In the genomic region with DNA sequence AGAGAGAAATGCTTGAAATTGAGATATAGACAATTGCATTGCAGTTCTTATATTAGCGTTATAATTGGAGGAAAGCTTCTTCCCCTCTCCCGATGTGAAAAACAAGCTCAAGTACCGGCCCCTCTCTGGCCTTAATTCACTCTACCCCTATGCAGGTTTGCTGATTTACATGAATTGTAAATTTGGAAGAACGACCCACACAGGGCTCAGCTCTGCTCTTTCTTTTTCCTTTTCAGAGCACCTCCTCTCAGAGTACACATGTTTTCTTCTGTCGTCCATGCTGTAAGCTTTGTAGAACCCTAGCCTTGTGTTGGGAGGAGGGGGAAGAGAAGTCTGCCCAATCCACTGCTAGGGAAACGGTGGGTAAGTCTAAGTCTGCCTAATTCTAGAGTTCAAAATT, we compare ENCODE assay signal across 23 cellular contexts.
"Had no signal": no experiment of that assay in that cellular context is flagged by ENCODE, and none has a peak within 500 bp of the region (broad histone marks: within the 10 kb centered on the region; RNA-seq: fewer than 3 reads in every experiment).

No MANE protein-coding gene starts in this region.

- H3K4me1 Mint-ChIP-seq: naive B cell had no signal

- H3K27me3 ChIP-seq: colonic mucosa, esophagus muscularis mucosa, foreskin keratinocyte, gastroesophageal sphincter, hepatocyte, left lung had no signal

- ATAC-seq: effector memory CD8-positive, alpha-beta T cell; foreskin keratinocyte; gastroesophageal sphincter; heart left ventricle; left cardiac atrium; left lung; left ventricle myocardium superior; lower lobe of right lung; mucosa of descending colon had no signal

- H3K27ac Mint-ChIP-seq: dendritic cell treated with granulocyte-macrophage colony-stimulating factor and Interleukin-4, amounts not matched to agents 40 ng/mL and 50 ng/mL, for 4 days; effector memory CD8-positive, alpha-beta T cell; mesothelial cell of epicardium; naive B cell had no signal

- H3K4me3 ChIP-seq: colonic mucosa, esophagus muscularis mucosa, gastroesophageal sphincter, heart left ventricle, hepatocyte, left lung, lower lobe of right lung, mucosa of descending colon had no signal

- H3K27ac ChIP-seq: colonic mucosa, esophagus muscularis mucosa, foreskin keratinocyte, gastroesophageal sphincter, heart left ventricle, hepatocyte, left lung, lower lobe of right lung had no signal

- H3K79me2 ChIP-seq: hepatocyte had no signal

- H3K36me3 ChIP-seq: colonic mucosa, esophagus muscularis mucosa, gastroesophageal sphincter, heart left ventricle, left lung, lower lobe of right lung had no signal

- DNase-seq: colonic mucosa; cortex of kidney; effector CD8-positive, alpha-beta T cell; effector memory CD8-positive, alpha-beta T cell; foreskin keratinocyte; heart left ventricle; hypothalamus; left cardiac atrium; left lung; left ventricle myocardium superior; lower lobe of right lung; mesenchymal stem cell; mucosa of descending colon; naive B cell had no signal

- H3K36me3 Mint-ChIP-seq: mesothelial cell of epicardium, naive B cell had no signal

- H3K4me1 ChIP-seq: colonic mucosa, foreskin keratinocyte, heart left ventricle, left lung, lower lobe of right lung had no signal

- H3K9me3 Mint-ChIP-seq: mesothelial cell of epicardium had no signal

- H3K4me2 ChIP-seq: hepatocyte had no signal

- H3K4me3 Mint-ChIP-seq: dendritic cell treated with granulocyte-macrophage colony-stimulating factor and Interleukin-4, amounts not matched to agents 40 ng/mL and 50 ng/mL, for 4 days; effector memory CD8-positive, alpha-beta T cell; mesothelial cell of epicardium; naive B cell had no signal

- H3K27me3 Mint-ChIP-seq: dendritic cell treated with granulocyte-macrophage colony-stimulating factor and Interleukin-4, amounts not matched to agents 40 ng/mL and 50 ng/mL, for 4 days; effector memory CD8-positive, alpha-beta T cell; naive B cell had no signal

- H2AFZ ChIP-seq: hepatocyte had no signal

- FAIRE-seq: endothelial cell of umbilical vein, frontal cortex, islet of Langerhans, keratinocyte had no signal

- H3K9me3 ChIP-seq: colonic mucosa, esophagus muscularis mucosa, gastroesophageal sphincter, heart left ventricle, left lung, lower lobe of right lung, mucosa of descending colon had no signal
